ENCODE assay signal across 8 cellular contexts in the genomic region with DNA sequence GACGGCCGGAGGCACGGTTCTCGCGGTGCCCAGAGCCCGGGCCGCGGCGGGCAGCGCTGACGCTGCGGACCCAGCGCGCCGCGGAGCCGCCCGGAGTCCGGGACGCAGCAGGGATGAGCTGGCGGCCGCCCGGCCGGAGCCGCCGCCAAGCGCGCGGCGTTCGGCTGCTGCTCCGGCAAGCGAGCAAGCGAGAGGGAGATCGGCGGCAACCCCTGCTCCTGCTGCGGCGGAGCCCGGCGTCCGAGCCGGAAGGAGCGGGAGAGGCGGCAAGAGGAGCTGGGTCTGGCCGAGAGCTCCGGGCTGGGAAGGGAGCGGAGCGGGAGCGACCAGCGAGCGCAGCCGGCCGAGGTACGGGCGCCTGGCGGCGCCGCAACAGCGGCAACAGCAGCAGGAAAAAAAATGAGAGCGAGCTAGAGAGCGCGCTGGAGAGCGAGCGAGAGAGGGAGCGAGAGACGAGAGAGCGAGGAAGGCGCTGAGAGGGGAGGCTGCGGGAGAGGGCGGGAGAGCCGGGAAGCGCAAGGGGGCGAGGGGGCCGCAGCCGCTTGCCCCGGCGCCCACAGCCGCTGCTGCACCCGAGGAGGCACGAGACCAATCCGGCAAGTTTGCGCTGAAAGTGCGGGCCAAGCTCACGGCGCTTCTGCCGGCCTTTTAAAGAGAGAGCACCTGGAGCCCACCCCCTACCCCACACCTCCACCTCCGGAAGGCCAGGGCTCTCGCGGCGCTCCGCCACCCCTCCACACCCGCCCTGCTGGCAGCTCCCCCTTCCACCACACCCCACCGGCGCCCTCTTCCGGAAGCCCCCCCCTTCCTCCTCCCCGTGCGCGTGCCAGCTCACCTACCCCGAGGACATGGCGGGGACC. TPM values are rescaled to one million over a fixed set of nuclear protein-coding genes. Genes with fewer than 3 reads are reported as not detected.
DNase-seq lines count a peak whose midpoint lies in the region; ATAC-seq and TF ChIP-seq lines count a peak whose summit lies in the region.

No MANE protein-coding gene starts in this region.

- H3K27ac ChIP-seq in OCI-LY7 (ENCODE audit: low read depth, low read length, poor library complexity, severe bottlenecking), result no peak overlapping the region
- no peak overlapping the region for H3K27ac ChIP-seq in brain microvascular endothelial cell

- CTCF ChIA-PET in OCI-LY7 (lab: Charles Lee; ENCODE audit: unreplicated experiment), result interaction anchor here (0.6 kb wide), 1 partner anchor 376 kb away, joined by 3 read pairs; no protein-coding TSS in a partner anchor

- H2AFZ ChIP-seq in OCI-LY7 (ENCODE audit: low read length), result peak overlapping the region; percentile 31; the same call in 1 of the 2 replicates

- intact Hi-C loops in OCI-LY7 (cut with micrococcal nuclease; ENCODE audit: unreplicated experiment), result no loop called here

- H3K27me3 ChIP-seq in brain microvascular endothelial cell (replicated peaks), result peaks cover 56% of the 10 kb centered on the region

- H3K4me1 ChIP-seq in OCI-LY7 (ENCODE audit: insufficient read depth, low read length, poor library complexity, severe bottlenecking), result peaks cover 38% of the 10 kb centered on the region

- no peak; the same call in 1 of the 2 replicates for TF ChIP-seq CTCF in OCI-LY7 (conservative IDR thresholded peaks at IDR 0.05; ENCODE audit: low read length)
- no peak for TF ChIP-seq CTCF in brain microvascular endothelial cell (IDR thresholded peaks at IDR 0.05; ENCODE audit: low read depth, low read length, missing control alignments)

- H3K9me3 ChIP-seq in OCI-LY7 (ENCODE audit: low read length), result no peaks in the 10 kb centered on the region

- H3K36me3 ChIP-seq in OCI-LY7 (ENCODE audit: insufficient read depth, low read length) (no peaks in the 10 kb centered on the region), brain microvascular endothelial cell (replicated peaks) (no peaks in the 10 kb centered on the region)

- no peaks in the 10 kb centered on the region for H3K9me2 ChIP-seq in OCI-LY7 (ENCODE audit: insufficient read depth, low read length)

- POLR2A ChIA-PET in OCI-LY7 (lab: Charles Lee), result no interaction called here

- no peak for ATAC-seq in GM19035 (IDR thresholded peaks at IDR 0.05; ENCODE audit: unreplicated experiment)
- ATAC-seq in HG02642 (IDR thresholded peaks at IDR 0.05; ENCODE audit: poor library complexity, unreplicated experiment), result no peak

- no TSS peak for BruUV-seq in OCI-LY7 (replicated peaks; lab: Mats Ljungman, UMichigan)

- H3K4me3 ChIP-seq in OCI-LY7 (ENCODE audit: low read depth, low read length, poor library complexity, severe bottlenecking) (peak overlapping the region; percentile 56), brain microvascular endothelial cell (ENCODE audit: low read depth, low read length) (peak overlapping the region; percentile 33)

- in situ Hi-C loops in brain microvascular endothelial cell (cut with HindIII; ENCODE audit: low pct_ligation_motif_present, low sequenced_read_pairs), result loop anchor here (25.0 kb wide), 1 partner anchor 383 kb away; no protein-coding TSS in a partner anchor

- H3K79me2 ChIP-seq in OCI-LY7 (ENCODE audit: insufficient read depth, low read depth, low read length), result no peaks in the 10 kb centered on the region

- no peaks in the 10 kb centered on the region for H4K20me1 ChIP-seq in OCI-LY7 (ENCODE audit: insufficient read depth, low read length)

- DNase-seq in NCI-H1436 (lab: John Stamatoyannopoulos, UW) (peak; percentile 46), NCI-H1436 treated with DMSO at 0.1 percent for 48 hours (lab: John Stamatoyannopoulos, UW) (no peak), OCI-LY7 (ENCODE audit: low spot score) (peak; percentile 43), brain microvascular endothelial cell (peak; percentile 36), inferior parietal cortex (ENCODE audit: extremely low spot score) (peak; percentile 33)
- DNase-seq in stimulated activated CD8-positive, alpha-beta memory T cell treated with anti-CD3 and anti-CD28 coated beads, Interleukin-12 subunit alpha, Interleukin-12 subunit beta, amount 100 ng/mL, for 4 hours (ENCODE audit: low read depth), result peak; percentile 46

- peak overlapping the region; percentile 60 for H3K4me2 ChIP-seq in OCI-LY7 (ENCODE audit: low read length)

RNA-seq across cellular contexts. Expression of gene GRM4, which starts 0.5 kb away (rescaled TPM):
- total RNA-seq in OCI-LY7 (2014; rRNA removed; shearing (Covaris generic)), result 0.21 and 0.73 TPM in 2 replicates
- 0.85 and 1.3 TPM in 2 replicates for total RNA-seq in OCI-LY7 (2022)
